ENCODE assay signal across 8 cellular contexts in genomic region chr6:30570760-30571084, GRCh38. TPM values are rescaled to one million over a fixed set of nuclear protein-coding genes. Genes with fewer than 3 reads are reported as not detected.
A peak's percentile ranks its signal among the peaks of the same experiment; 100 is the strongest.
DNase-seq lines count a peak whose midpoint lies in the region; ATAC-seq and TF ChIP-seq lines count a peak whose summit lies in the region.

No MANE protein-coding gene starts in this region.

- peaks cover 49% of the 10 kb centered on the region for H3K4me1 ChIP-seq in left ventricle myocardium inferior
- H3K4me1 ChIP-seq in skeletal muscle tissue (ENCODE audit: control insufficient read depth in 3 of 3, insufficient read depth in 3 of 3, low read length in 3 of 3), result peaks cover 22 to 34% (median 25%) of the 10 kb centered on the region in 3 donors

- TF ChIP-seq CTCF in activated B cell treated with CpG ODN at 0.5 μM for 24 hours (IDR thresholded peaks at IDR 0.05) (no peak), left ventricle myocardium inferior (IDR thresholded peaks at IDR 0.05; ENCODE audit: borderline replicate concordance) (no peak)

- intact Hi-C loops in activated CD4-positive, alpha-beta T cell treated with anti-CD3 and anti-CD28 coated beads for 36 hours (cut with DNase I, micrococcal nuclease), result loop anchor here (1.0 to 2.0 kb wide), 10 partner anchors 14 to 588 kb away; partner anchors contain the start of genes GNL1 (in 2 of the 2), MRPS18B (in 2 of the 2), PPP1R10 (in 2 of the 2) and C6orf136 (in 1 of the 2)
- intact Hi-C loops in activated B cell treated with CpG ODN at 0.5 μM for 24 hours (cut with micrococcal nuclease), result loop anchor here (1.0 kb wide), 3 partner anchors 14 to 77 kb away; partner anchors contain the start of genes C6orf136, GNL1, MRPS18B and PPP1R10
- intact Hi-C loops in left ventricle myocardium inferior (cut with micrococcal nuclease), result no loop called here

- H3K27ac ChIP-seq in left ventricle myocardium inferior (replicated peaks) (peak overlapping the region; percentile 92), skeletal muscle tissue (ENCODE audit: low read depth, low read length) (peak overlapping the region; percentile 99)

- H3K27ac Mint-ChIP-seq in activated CD4-positive, alpha-beta T cell treated with anti-CD3 and anti-CD28 coated beads for 36 hours, result peak overlapping the region; percentile 94
- H3K27ac Mint-ChIP-seq in activated B cell treated with CpG ODN at 0.5 μM for 24 hours, result peak overlapping the region; percentile 96

- peak overlapping the region; percentile 84 to 97 (median 93) for H3K9ac ChIP-seq in skeletal muscle tissue (ENCODE audit: low read depth in 1 of 3, low read length in 3 of 3)

- DNase-seq in activated CD4-positive, alpha-beta T cell treated with anti-CD3 and anti-CD28 coated beads for 36 hours, result no peak
- no peak for DNase-seq in activated CD4-positive, alpha-beta T cell treated with anti-CD3 and anti-CD28 coated beads, Interleukin-2, amount 50 U/mL, for 4 hours
- DNase-seq in activated B cell treated with CpG ODN at 0.5 μM for 24 hours (no peak), left ventricle myocardium inferior (no peak), COLO829 (ENCODE audit: low spot score) (no peak)

- no peaks in the 10 kb centered on the region for H3K9me3 Mint-ChIP-seq in activated CD4-positive, alpha-beta T cell treated with anti-CD3 and anti-CD28 coated beads for 36 hours (ENCODE audit: low read depth)
- no peaks in the 10 kb centered on the region for H3K9me3 Mint-ChIP-seq in activated B cell treated with CpG ODN at 0.5 μM for 24 hours

- H3K9me3 ChIP-seq in left ventricle myocardium inferior (replicated peaks), result no peaks in the 10 kb centered on the region
- H3K9me3 ChIP-seq in skeletal muscle tissue (ENCODE audit: control insufficient read depth in 3 of 3, low read length in 3 of 3), result no peaks in the 10 kb centered on the region

- CTCF ChIA-PET in activated CD4-positive, alpha-beta T cell treated with anti-CD3 and anti-CD28 coated beads for 36 hours (lab: Charles Lee), result interaction anchor here (0.9 to 2.6 kb wide), 9 partner anchors 13 to 337 kb away, joined by 3 to 14 read pairs (median 6); partner anchors contain the start of genes GTF2H4 and PRR3
- CTCF ChIA-PET in activated B cell treated with CpG ODN at 0.5 μM for 24 hours (lab: Charles Lee), result interaction anchor here (0.8 to 2.7 kb wide), 7 partner anchors 16 to 160 kb away, joined by 3 to 17 read pairs (median 5); no protein-coding TSS in a partner anchor

- H3K27me3 Mint-ChIP-seq in activated CD4-positive, alpha-beta T cell treated with anti-CD3 and anti-CD28 coated beads for 36 hours, result no peaks in the 10 kb centered on the region
- no peaks in the 10 kb centered on the region for H3K27me3 Mint-ChIP-seq in activated B cell treated with CpG ODN at 0.5 μM for 24 hours

- POLR2A ChIA-PET in activated CD4-positive, alpha-beta T cell treated with anti-CD3 and anti-CD28 coated beads for 36 hours (lab: Charles Lee), result interaction anchor here (0.7 to 2.1 kb wide), 7 partner anchors 13 to 270 kb away, joined by 3 to 28 read pairs (median 7); partner anchors contain the start of genes GNL1, MDC1, MRPS18B and PPP1R10
- POLR2A ChIA-PET in activated B cell treated with CpG ODN at 0.5 μM for 24 hours (lab: Charles Lee), result interaction anchor here (0.6 to 3.3 kb wide), 23 partner anchors 10 to 1164 kb away, joined by 3 to 63 read pairs (median 6); partner anchors contain the start of genes DHX16, GNL1, MDC1 and MRPS18B

- peak overlapping the region; percentile 94 for H3K4me3 Mint-ChIP-seq in activated CD4-positive, alpha-beta T cell treated with anti-CD3 and anti-CD28 coated beads for 36 hours
- H3K4me3 Mint-ChIP-seq in activated B cell treated with CpG ODN at 0.5 μM for 24 hours, result peak overlapping the region; percentile 99

- H3K36me3 ChIP-seq in left ventricle myocardium inferior (no peaks in the 10 kb centered on the region), skeletal muscle tissue (ENCODE audit: control insufficient read depth in 3 of 3, insufficient read depth in 3 of 3, low read length in 3 of 3) (peaks cover 0 to 3% (median 0%) of the 10 kb centered on the region in 3 donors)

- H3K27me3 ChIP-seq in left ventricle myocardium inferior (ENCODE audit: low read depth) (no peaks in the 10 kb centered on the region), skeletal muscle tissue (ENCODE audit: control insufficient read depth in 3 of 3, insufficient read depth in 3 of 3, low read length in 3 of 3) (no peaks in the 10 kb centered on the region)

- H3K4me1 Mint-ChIP-seq in activated CD4-positive, alpha-beta T cell treated with anti-CD3 and anti-CD28 coated beads for 36 hours, result peaks cover 62% of the 10 kb centered on the region
- peaks cover 53% of the 10 kb centered on the region for H3K4me1 Mint-ChIP-seq in activated B cell treated with CpG ODN at 0.5 μM for 24 hours

- H3K36me3 Mint-ChIP-seq in activated CD4-positive, alpha-beta T cell treated with anti-CD3 and anti-CD28 coated beads for 36 hours (ENCODE audit: low read depth), result peaks cover 27% of the 10 kb centered on the region
- peaks cover 30% of the 10 kb centered on the region for H3K36me3 Mint-ChIP-seq in activated B cell treated with CpG ODN at 0.5 μM for 24 hours (ENCODE audit: low read depth)

- peak; percentile 6 for ATAC-seq in activated CD4-positive, alpha-beta T cell treated with anti-CD3 and anti-CD28 coated beads for 36 hours
- ATAC-seq in HG03060 (IDR thresholded peaks at IDR 0.05; ENCODE audit: low read depth, unreplicated experiment) (peak; percentile 10), activated B cell treated with CpG ODN at 0.5 μM for 24 hours (ENCODE audit: low read depth) (peak; percentile 20), GM19452 (IDR thresholded peaks at IDR 0.05; ENCODE audit: unreplicated experiment) (no peak)

- H3K4me3 ChIP-seq in left ventricle myocardium inferior, result peak overlapping the region; percentile 82
- peak overlapping the region; percentile 93 to 99 (median 95) for H3K4me3 ChIP-seq in skeletal muscle tissue (ENCODE audit: low read length in 3 of 3)

RNA-seq across cellular contexts. Expression of gene ABCF1, which starts 0.5 kb away (rescaled TPM):
- 100 to 1,000 TPM in 1 of 2 experiments, 10 to 100 TPM in 1; 100.0 to 105 TPM for total RNA-seq in activated CD4-positive, alpha-beta T cell treated with anti-CD3 and anti-CD28 coated beads for 36 hours
- total RNA-seq in activated B cell treated with CpG ODN at 0.5 μM for 24 hours (93.7 and 94.5 TPM in 2 replicates), left ventricle myocardium inferior (38.8 TPM), skeletal muscle tissue (21.9 TPM)

RNA-seq across cellular contexts. Expression of gene PRR3, which starts 13.6 kb away (rescaled TPM):
- 10 to 100 TPM; 29.4 to 45.8 TPM for total RNA-seq in activated CD4-positive, alpha-beta T cell treated with anti-CD3 and anti-CD28 coated beads for 36 hours
- 24.1 and 29.5 TPM in 2 replicates for total RNA-seq in activated B cell treated with CpG ODN at 0.5 μM for 24 hours
- 2.0 TPM for total RNA-seq in left ventricle myocardium inferior
- 3.7 TPM for total RNA-seq in skeletal muscle tissue

RNA-seq across cellular contexts. Expression of gene GNL1, which starts 14.4 kb away (rescaled TPM):
- 100 to 1,000 TPM in 1 of 2 experiments, 10 to 100 TPM in 1; 91.3 to 104 TPM for total RNA-seq in activated CD4-positive, alpha-beta T cell treated with anti-CD3 and anti-CD28 coated beads for 36 hours
- total RNA-seq in activated B cell treated with CpG ODN at 0.5 μM for 24 hours (67.2 and 67.4 TPM in 2 replicates), left ventricle myocardium inferior (18.3 TPM), skeletal muscle tissue (22.4 TPM)

RNA-seq across cellular contexts. Expression of gene PPP1R10, which starts 46.3 kb away (rescaled TPM):
- 10 to 100 TPM; 75.6 to 100.0 TPM for total RNA-seq in activated CD4-positive, alpha-beta T cell treated with anti-CD3 and anti-CD28 coated beads for 36 hours
- total RNA-seq in activated B cell treated with CpG ODN at 0.5 μM for 24 hours (85.6 and 112 TPM in 2 replicates), left ventricle myocardium inferior (31.5 TPM), skeletal muscle tissue (20.4 TPM)

RNA-seq across cellular contexts. Expression of gene MRPS18B, which starts 46.9 kb away (rescaled TPM):
- total RNA-seq in activated CD4-positive, alpha-beta T cell treated with anti-CD3 and anti-CD28 coated beads for 36 hours, result 100 to 1,000 TPM; 111 to 114 TPM
- total RNA-seq in activated B cell treated with CpG ODN at 0.5 μM for 24 hours (57.7 and 61.2 TPM in 2 replicates), left ventricle myocardium inferior (119 TPM), skeletal muscle tissue (105 TPM)
